29 cellular contexts compared by ENCODE assay signal in genomic region chr1:174248041-174248440, GRCh38.
"Had no signal": no experiment of that assay in that cellular context is flagged by ENCODE, and none has a peak within 500 bp of the region (broad histone marks: within the 10 kb centered on the region; RNA-seq: fewer than 3 reads in every experiment).

No MANE protein-coding gene starts in this region.

- ATAC-seq: naive thymus-derived CD4-positive, alpha-beta T cell; natural killer cell; psoas muscle; right lobe of liver; stimulated activated memory B cell treated with anti-CD40 and anti-IgM and Interleukin-4, amounts not matched to agents 10 μg/mL and 1 μg/mL and 100 μg/mL, for 72 hours; stimulated activated naive CD8-positive, alpha-beta T cell treated with anti-CD3 and anti-CD28 coated beads, Interleukin-15, amount 100 ng/mL, for 72 hours; stimulated activated naive CD8-positive, alpha-beta T cell treated with anti-CD3 and anti-CD28 coated beads, Interleukin-15, Interleukin-2, amounts not matched to agents 100 U/mL and 50 U/mL, for 24 hours; upper lobe of right lung had no signal

- H3K4me3 ChIP-seq: neural progenitor cell, ovary, psoas muscle, right lobe of liver, sigmoid colon, suprapubic skin, testis, tibial artery, transverse colon, upper lobe of right lung, uterus had no signal

- H3K27ac ChIP-seq: neural progenitor cell, ovary, parathyroid adenoma, psoas muscle, right lobe of liver, sigmoid colon, suprapubic skin, testis, tibial artery, transverse colon, upper lobe of right lung, uterus had no signal

- H3K27me3 Mint-ChIP-seq: naive thymus-derived CD4-positive, alpha-beta T cell; progenitor cell of endocrine pancreas; stimulated activated memory B cell treated with anti-CD40 and anti-IgM and Interleukin-4, amounts not matched to agents 10 μg/mL and 1 μg/mL and 100 μg/mL, for 72 hours; stimulated activated naive CD8-positive, alpha-beta T cell treated with anti-CD3 and anti-CD28 coated beads, Interleukin-15, amount 100 ng/mL, for 72 hours; type B pancreatic cell had no signal

- H3K9me3 ChIP-seq: ovary, psoas muscle, right lobe of liver, sigmoid colon, suprapubic skin, testis, tibial artery, transverse colon, upper lobe of right lung, uterus had no signal

- H3K27ac Mint-ChIP-seq: naive thymus-derived CD4-positive, alpha-beta T cell; nephron; neural progenitor cell; progenitor cell of endocrine pancreas; stimulated activated memory B cell treated with anti-CD40 and anti-IgM and Interleukin-4, amounts not matched to agents 10 μg/mL and 1 μg/mL and 100 μg/mL, for 72 hours; stimulated activated naive CD8-positive, alpha-beta T cell treated with anti-CD3 and anti-CD28 coated beads, Interleukin-15, amount 100 ng/mL, for 72 hours; type B pancreatic cell had no signal

- H3K4me3 Mint-ChIP-seq: naive thymus-derived CD4-positive, alpha-beta T cell; natural killer cell; nephron; neural progenitor cell; stimulated activated memory B cell treated with anti-CD40 and anti-IgM and Interleukin-4, amounts not matched to agents 10 μg/mL and 1 μg/mL and 100 μg/mL, for 72 hours; stimulated activated naive CD8-positive, alpha-beta T cell treated with anti-CD3 and anti-CD28 coated beads, Interleukin-15, amount 100 ng/mL, for 72 hours; type B pancreatic cell had no signal

- H3K9me3 Mint-ChIP-seq: naive thymus-derived CD4-positive, alpha-beta T cell; natural killer cell; nephron; neural progenitor cell; stimulated activated memory B cell treated with anti-CD40 and anti-IgM and Interleukin-4, amounts not matched to agents 10 μg/mL and 1 μg/mL and 100 μg/mL, for 72 hours; stimulated activated naive CD8-positive, alpha-beta T cell treated with anti-CD3 and anti-CD28 coated beads, Interleukin-15, amount 100 ng/mL, for 72 hours; type B pancreatic cell had no signal

- H3K4me1 Mint-ChIP-seq: naive thymus-derived CD4-positive, alpha-beta T cell; nephron; neural progenitor cell; stimulated activated memory B cell treated with anti-CD40 and anti-IgM and Interleukin-4, amounts not matched to agents 10 μg/mL and 1 μg/mL and 100 μg/mL, for 72 hours; stimulated activated naive CD8-positive, alpha-beta T cell treated with anti-CD3 and anti-CD28 coated beads, Interleukin-15, amount 100 ng/mL, for 72 hours had no signal

- H3K4me1 ChIP-seq: neural progenitor cell, parathyroid adenoma, psoas muscle, right lobe of liver, sigmoid colon, suprapubic skin, testis, tibial artery, transverse colon, upper lobe of right lung, uterus had no signal

- DNase-seq: naive thymus-derived CD4-positive, alpha-beta T cell; natural killer cell; occipital lobe; ovary; posterior cingulate gyrus; psoas muscle; right lobe of liver; sigmoid colon; small intestine; stimulated activated CD4-positive, alpha-beta T cell treated with anti-CD3 and anti-CD28 coated beads, Interleukin-15, amount 100 ng/mL, for 24 hours; stimulated activated CD4-positive, alpha-beta T cell treated with anti-CD3 and anti-CD28 coated beads, Interleukin-2, amount 100 ng/mL, for 24 hours; stimulated activated CD4-positive, alpha-beta T cell treated with anti-CD3 and anti-CD28 coated beads, Interleukin-2, amount 100 ng/mL, for 48 hours; stimulated activated CD4-positive, alpha-beta T cell treated with anti-CD3 and anti-CD28 coated beads, Interleukin-4, amount 100 ng/mL, for 24 hours; stimulated activated naive CD4-positive, alpha-beta T cell; stimulated activated naive CD8-positive, alpha-beta T cell treated with anti-CD3 and anti-CD28 coated beads, Interleukin-15, amount 100 ng/mL, for 72 hours; stimulated activated naive CD8-positive, alpha-beta T cell treated with anti-CD3 and anti-CD28 coated beads, Interleukin-15, Interleukin-2, amounts not matched to agents 100 U/mL and 50 U/mL, for 24 hours; substantia nigra; testis; tibial artery; transverse colon; upper lobe of right lung; uterus had no signal

- H3K27me3 ChIP-seq: neural progenitor cell, ovary, right lobe of liver, sigmoid colon, suprapubic skin, testis, tibial artery, transverse colon, upper lobe of right lung, uterus had no signal

- H3K36me3 ChIP-seq: neural progenitor cell, ovary, upper lobe of right lung, uterus had no signal
